In the genomic region with DNA sequence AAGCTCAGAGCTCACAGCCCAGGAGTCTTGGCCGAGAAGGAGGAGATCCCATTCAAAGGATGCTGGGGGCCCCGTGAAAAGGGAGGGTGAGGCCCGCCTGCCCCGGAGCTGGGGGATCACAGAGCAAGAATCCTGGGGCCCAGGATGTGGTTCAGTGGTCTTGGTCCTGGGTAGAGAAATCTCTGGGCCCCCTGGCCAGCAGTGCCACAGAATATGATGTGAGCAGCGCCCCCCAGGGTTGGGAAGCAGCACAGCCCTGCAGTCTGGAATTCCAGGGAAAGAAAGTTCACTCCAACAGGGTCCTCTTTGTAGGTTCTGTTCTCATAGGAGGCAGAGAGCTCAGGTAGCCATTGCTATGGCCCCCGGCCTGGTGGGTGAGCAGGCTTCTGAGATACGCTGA, we compare ENCODE assay signal across 12 cellular contexts.
DNase-seq lines count a peak whose midpoint lies in the region; ATAC-seq and TF ChIP-seq lines count a peak whose summit lies in the region.
"Had no signal": no experiment of that assay in that cellular context is flagged by ENCODE, and none has a peak within 500 bp of the region (broad histone marks: within the 10 kb centered on the region; RNA-seq: fewer than 3 reads in every experiment).

No MANE protein-coding gene starts in this region.

- peaks cover 31% of the 10 kb centered on the region for H3K27me3 Mint-ChIP-seq in HFFc6 (ENCODE audit: insufficient read depth)
- H3K27me3 Mint-ChIP-seq: effector memory CD8-positive, alpha-beta T cell had no signal

- H3K27me3 ChIP-seq in BE2C (peaks cover 64% of the 10 kb centered on the region), lower lobe of right lung (ENCODE audit: low read depth) (peaks cover 5% of the 10 kb centered on the region)
- H3K27me3 ChIP-seq: upper lobe of right lung had no signal

- no peaks in the 10 kb centered on the region; the same call in 1 of the 2 replicates for H3K9me3 Mint-ChIP-seq in HFFc6
- H3K9me3 Mint-ChIP-seq: effector memory CD8-positive, alpha-beta T cell had no signal

- ATAC-seq in lower lobe of right lung (no peak), HG02763 (IDR thresholded peaks at IDR 0.05; ENCODE audit: unreplicated experiment) (no peak)
- ATAC-seq: activated naive CD4-positive, alpha-beta T cell treated with anti-CD3 and anti-CD28 coated beads, Interleukin-2, amount 50 U/mL, for 72 hours; effector memory CD8-positive, alpha-beta T cell; upper lobe of right lung had no signal

- peak; percentile 51 for TF ChIP-seq CTCF in BE2C (IDR thresholded peaks at IDR 0.05; ENCODE audit: low read depth, low read length)
- peak; percentile 49 for TF ChIP-seq CTCF in HFFc6 (IDR thresholded peaks at IDR 0.05)
- TF ChIP-seq CTCF in astrocyte of the spinal cord (IDR thresholded peaks at IDR 0.05; ENCODE audit: low read depth, low read length), result peak; percentile 39
- TF ChIP-seq CTCF in lower lobe of right lung (IDR thresholded peaks at IDR 0.05), result peak; percentile 14

- H3K36me3 ChIP-seq in BE2C (no peaks in the 10 kb centered on the region), lower lobe of right lung (no peaks in the 10 kb centered on the region)
- H3K36me3 ChIP-seq: upper lobe of right lung had no signal

- H3K4me3 Mint-ChIP-seq in HFFc6, result no peak overlapping the region
- H3K4me3 Mint-ChIP-seq: effector memory CD8-positive, alpha-beta T cell had no signal

- intact Hi-C loops in lower lobe of right lung (cut with DNase I), result no loop called here

- H3K9me3 ChIP-seq in BE2C (no peaks in the 10 kb centered on the region), lower lobe of right lung (no peaks in the 10 kb centered on the region)
- H3K9me3 ChIP-seq: upper lobe of right lung had no signal

- H3K27ac Mint-ChIP-seq in HFFc6, result no peak overlapping the region

- DNase-seq in BE2C, result no peak
- no peak for DNase-seq in HFFc6
- DNase-seq in astrocyte of the spinal cord (ENCODE audit: low read depth, low spot score), result no peak
- no peak for DNase-seq in lower lobe of right lung
- no peak for DNase-seq in UCSD-AML1 (lab: John Stamatoyannopoulos, UW; ENCODE audit: unreplicated experiment)
- no peak for DNase-seq in T1000 (lab: John Stamatoyannopoulos, UW)
- DNase-seq in COR-L47 (lab: John Stamatoyannopoulos, UW), result no peak
- DNase-seq: effector memory CD8-positive, alpha-beta T cell; NCI-H1092 treated with DMSO at 0.1 percent for 48 hours; upper lobe of right lung had no signal

- H3K4me1 ChIP-seq in BE2C (no peaks in the 10 kb centered on the region), lower lobe of right lung (no peaks in the 10 kb centered on the region)
- H3K4me1 ChIP-seq: upper lobe of right lung had no signal

- H3K36me3 Mint-ChIP-seq in HFFc6 (ENCODE audit: low read depth), result no peaks in the 10 kb centered on the region

- H3K27ac ChIP-seq in lower lobe of right lung, result no peak overlapping the region
- H3K27ac ChIP-seq: upper lobe of right lung had no signal

- in situ Hi-C loops in astrocyte of the spinal cord (cut with HindIII; ENCODE audit: low sequenced_read_pairs), result no loop called here

- H3K4me3 ChIP-seq in BE2C (ENCODE audit: low read depth, low read length) (no peak overlapping the region), astrocyte of the spinal cord (ENCODE audit: low read depth, low read length) (no peak overlapping the region), lower lobe of right lung (no peak overlapping the region)
- H3K4me3 ChIP-seq: upper lobe of right lung had no signal

- H3K4me1 Mint-ChIP-seq in HFFc6 (ENCODE audit: low read depth), result no peaks in the 10 kb centered on the region
